11 cellular contexts compared by ENCODE assay signal in genomic region chrX:153226344-153227190, GRCh38. TPM values are rescaled to one million over a fixed set of nuclear protein-coding genes. Genes with fewer than 3 reads are reported as not detected.
DNase-seq lines count a peak whose midpoint lies in the region; ATAC-seq, FAIRE-seq and TF ChIP-seq lines count a peak whose summit lies in the region.
"Had no signal": no experiment of that assay in that cellular context is flagged by ENCODE, and none has a peak within 500 bp of the region (broad histone marks: within the 10 kb centered on the region; RNA-seq: fewer than 3 reads in every experiment).

No MANE protein-coding gene starts in this region.

- TF ChIP-seq EP300 in A549 (IDR thresholded peaks at IDR 0.05): no peak

- no peaks in the 10 kb centered on the region for H3K36me3 Mint-ChIP-seq in HFFc6 (ENCODE audit: low read depth)
- H3K36me3 Mint-ChIP-seq in activated naive CD8-positive, alpha-beta T cell treated with anti-CD3 and anti-CD28 coated beads, Interleukin-2, amount 50 U/mL, for 24 hours (ENCODE audit: low read depth): no peaks in the 10 kb centered on the region
- H3K36me3 Mint-ChIP-seq: memory B cell had no signal

- H3K36me3 ChIP-seq in kidney epithelial cell (ENCODE audit: control insufficient read depth, insufficient read depth, low read length): no peaks in the 10 kb centered on the region

- H3K4me1 Mint-ChIP-seq in HFFc6 (ENCODE audit: low read depth): no peaks in the 10 kb centered on the region
- peaks cover 2% of the 10 kb centered on the region for H3K4me1 Mint-ChIP-seq in activated naive CD8-positive, alpha-beta T cell treated with anti-CD3 and anti-CD28 coated beads, Interleukin-2, amount 50 U/mL, for 24 hours

- H3K4me2 ChIP-seq in A549: no peak overlapping the region

- H3K4me3 Mint-ChIP-seq in HFFc6: no peak overlapping the region
- no peak overlapping the region for H3K4me3 Mint-ChIP-seq in activated naive CD8-positive, alpha-beta T cell treated with anti-CD3 and anti-CD28 coated beads, Interleukin-2, amount 50 U/mL, for 24 hours
- H3K4me3 Mint-ChIP-seq: memory B cell had no signal

- no peak for TF ChIP-seq POLR2A in A549 (IDR thresholded peaks at IDR 0.05; ENCODE audit: low read length)

- no peak for TF ChIP-seq CTCF in A549 (IDR thresholded peaks at IDR 0.05)
- no peak for TF ChIP-seq CTCF in HFFc6 (IDR thresholded peaks at IDR 0.05)
- TF ChIP-seq CTCF in kidney epithelial cell (IDR thresholded peaks at IDR 0.05; ENCODE audit: insufficient read depth, low read length, poor library complexity, severe bottlenecking): no peak

- no peaks in the 10 kb centered on the region for H3K9me3 Mint-ChIP-seq in HFFc6
- H3K9me3 Mint-ChIP-seq in activated naive CD8-positive, alpha-beta T cell treated with anti-CD3 and anti-CD28 coated beads, Interleukin-2, amount 50 U/mL, for 24 hours: no peaks in the 10 kb centered on the region
- H3K9me3 Mint-ChIP-seq: memory B cell had no signal

- no peak overlapping the region for H3K27ac Mint-ChIP-seq in HFFc6
- H3K27ac Mint-ChIP-seq in activated naive CD8-positive, alpha-beta T cell treated with anti-CD3 and anti-CD28 coated beads, Interleukin-2, amount 50 U/mL, for 24 hours: no peak overlapping the region
- H3K27ac Mint-ChIP-seq: memory B cell had no signal

- no peaks in the 10 kb centered on the region for H3K27me3 ChIP-seq in kidney epithelial cell (ENCODE audit: control insufficient read depth, insufficient read depth, low read length)

- no peaks in the 10 kb centered on the region for H3K4me1 ChIP-seq in A549

- DNase-seq in A549 (ENCODE audit: low read depth in 1 of 2, low spot score in 1 of 2): peak in 1 of 2 experiments; percentile 43
- DNase-seq in HFFc6: peak; percentile 5
- DNase-seq in activated naive CD8-positive, alpha-beta T cell treated with anti-CD3 and anti-CD28 coated beads, Interleukin-2, amount 50 U/mL, for 24 hours: peak; percentile 5
- DNase-seq in kidney epithelial cell (ENCODE audit: low read depth): peak; percentile 47
- DNase-seq in GM19239 (ENCODE audit: insufficient read length, low spot score): no peak
- DNase-seq in Ammon's horn (ENCODE audit: low spot score): no peak
- DNase-seq: activated CD4-positive, alpha-beta T cell treated with anti-CD3 and anti-CD28 coated beads, Interleukin-2, amount 50 U/mL, for 4 hours had no signal

- 15% methylated on average over 13 of the region's 16 CpGs for WGBS in A549 (ENCODE audit: missing lambda C conversion rate)

- CTCF ChIA-PET in A549 (lab: Yijun Ruan, JAX): no interaction called here

- FAIRE-seq in A549 (lab: Jason Lieb, UNC) (no peak), GM19239 (lab: Jason Lieb, UNC) (no peak)

- ATAC-seq in A549: peak; percentile 54 to 78; a peak in 4 of 6 replicates
- ATAC-seq in activated naive CD8-positive, alpha-beta T cell treated with anti-CD3 and anti-CD28 coated beads, Interleukin-2, amount 50 U/mL, for 24 hours: no peak
- ATAC-seq in GM21526 (IDR thresholded peaks at IDR 0.05; ENCODE audit: low FRiP score, unreplicated experiment): no peak
- ATAC-seq in HG03196 (IDR thresholded peaks at IDR 0.05; ENCODE audit: unreplicated experiment): no peak

- TF ChIP-seq RAD21 in A549 (conservative IDR thresholded peaks at IDR 0.05 in 1 of 2, IDR thresholded peaks at IDR 0.05 in 1 of 2): no peak

- H3K27me3 Mint-ChIP-seq in HFFc6 (ENCODE audit: insufficient read depth): peaks cover 15% of the 10 kb centered on the region; the same call in 1 of the 2 replicates
- H3K27me3 Mint-ChIP-seq in activated naive CD8-positive, alpha-beta T cell treated with anti-CD3 and anti-CD28 coated beads, Interleukin-2, amount 50 U/mL, for 24 hours: peaks cover 14% of the 10 kb centered on the region

- no peak overlapping the region for H3K4me3 ChIP-seq in A549
- H3K4me3 ChIP-seq in kidney epithelial cell (ENCODE audit: low read depth, low read length): no peak overlapping the region

- no peaks in the 10 kb centered on the region for H3K9me3 ChIP-seq in A549

- H3K27ac ChIP-seq in A549: no peak overlapping the region

- POLR2A ChIA-PET in A549 (lab: Yijun Ruan, JAX): no interaction called here

TF ChIP-seq in A549, 52 proteins besides CTCF, POLR2A, EP300 and RAD21:
- TF ChIP-seq CBX8 (IDR thresholded peaks at IDR 0.05): no peak
- no peak for TF ChIP-seq NR3C1 (IDR thresholded peaks at IDR 0.05)
- TF ChIP-seq SMC3 (IDR thresholded peaks at IDR 0.05): no peak
- no peak for TF ChIP-seq ZSCAN20 (CRISPR knock-in tag; IDR thresholded peaks at IDR 0.05)
- no peak for TF ChIP-seq USF2 (IDR thresholded peaks at IDR 0.05)
- TF ChIP-seq ZFP36 (IDR thresholded peaks at IDR 0.05; ENCODE audit: borderline replicate concordance, partially characterized antibody): no peak

RNA-seq across cellular contexts. Expression of gene MAGEA1, which starts 47.5 kb away (rescaled TPM):
- polyA plus RNA-seq in A549 (2011; rRNA removed) (0.04 and 0.12 TPM in 2 replicates), A549 (2017; fragmentation: RNase III; extraction: RNeasy Plus Mini Kit Qiagen cat#74134 plus additional on column Dnase treatment) (not detected in 3 replicates)
- 0.08 and 0.12 TPM in 2 replicates for polyA plus RNA-seq in A549 (2012; cell fraction: cytosol; rRNA removed)
- polyA plus RNA-seq in A549 (2012; cell fraction: nucleus; rRNA removed): 0.07 and 0.16 TPM in 2 replicates
- not detected in 2 replicates for polyA minus RNA-seq in A549 (2011; rRNA and poly(A)+ RNA removed)
- not detected for total RNA-seq in HFFc6 (2021; fragmentation: NEBNext Ultra II Directional; extraction: Animal tissue kit (Norgen Biotek cat#: 25700))
- total RNA-seq in kidney epithelial cell: not detected in 2 replicates
- total RNA-seq: subcutaneous adipose tissue had no signal

Comparison
In these comparisons a context has a peak if more than half of its experiments do, and no peak if none do; other contexts are left out.
1. ATAC-seq: peak in A549 (2 of 2); none in activated naive CD8-positive, alpha-beta T cell treated with anti-CD3 and anti-CD28 coated beads, Interleukin-2, amount 50 U/mL, for 24 hours (single experiment), GM21526 (single experiment) and HG03196 (single experiment).
2. DNase-seq: peak in HFFc6 (single experiment), activated naive CD8-positive, alpha-beta T cell treated with anti-CD3 and anti-CD28 coated beads, Interleukin-2, amount 50 U/mL, for 24 hours (single experiment) and kidney epithelial cell (single experiment); none in GM19239 (single experiment) and Ammon's horn (single experiment).